In the genomic region with DNA sequence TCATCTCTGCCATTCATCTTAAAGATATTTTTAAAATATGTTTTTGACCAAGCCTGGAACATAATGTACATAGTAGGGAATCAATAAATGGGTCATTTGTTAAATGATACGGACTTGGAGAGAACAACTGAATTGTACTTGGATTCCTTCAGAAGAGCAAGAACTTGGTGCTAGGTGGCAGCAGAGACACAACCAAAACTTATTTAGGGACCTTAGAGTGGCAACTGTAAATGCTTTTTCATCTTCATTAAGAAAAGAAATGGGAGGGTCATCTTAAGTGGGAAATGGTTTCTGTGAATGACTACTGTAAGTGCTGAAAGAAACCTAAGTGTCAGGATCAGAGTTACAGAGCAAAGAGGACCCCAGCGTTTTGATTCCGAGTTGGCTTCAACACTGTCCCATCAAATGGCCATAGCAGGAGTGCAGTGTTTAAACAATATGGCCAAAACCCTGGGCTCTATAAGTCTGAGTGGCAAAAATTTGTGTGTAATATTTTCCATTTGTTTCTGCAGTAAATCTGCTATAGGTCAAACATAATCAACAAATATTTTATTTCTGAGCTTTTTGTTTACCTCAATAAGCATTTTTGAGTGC, we compare ENCODE assay signal across 8 cellular contexts.
DNase-seq lines count a peak whose midpoint lies in the region; ATAC-seq and TF ChIP-seq lines count a peak whose summit lies in the region.

No MANE protein-coding gene starts in this region.

- no peak overlapping the region for H2AK5ac ChIP-seq in neuronal stem cell (ENCODE audit: low read depth, low read length)

- H3K23ac ChIP-seq in neuronal stem cell (ENCODE audit: low read depth, low read length, poor library complexity) = no peak overlapping the region

- H3K4me2 ChIP-seq in OCI-LY7 (ENCODE audit: low read length) = no peak overlapping the region
- no peak overlapping the region for H3K4me2 ChIP-seq in neuronal stem cell (ENCODE audit: insufficient read depth, low read length, poor library complexity, severe bottlenecking)

- H3K9me3 ChIP-seq in OCI-LY7 (ENCODE audit: low read length) = no peaks in the 10 kb centered on the region
- H3K9me3 ChIP-seq in neuronal stem cell (replicated peaks in 1 of 2; ENCODE audit: control insufficient read depth in 2 of 2, insufficient read depth in 1 of 2, low read depth in 1 of 2, low read length in 2 of 2) = no peaks in the 10 kb centered on the region

- no peaks in the 10 kb centered on the region for H3K79me2 ChIP-seq in OCI-LY7 (ENCODE audit: insufficient read depth, low read depth, low read length)

- H3K79me1 ChIP-seq in neuronal stem cell (ENCODE audit: low read depth, low read length) = no peaks in the 10 kb centered on the region

- H4K91ac ChIP-seq in neuronal stem cell (ENCODE audit: low read depth, low read length, poor library complexity) = no peak overlapping the region

- DNase-seq in NCI-H345 (lab: John Stamatoyannopoulos, UW) (peak; percentile 11), NCI-H345 treated with DMSO at 0.1 percent for 48 hours (lab: John Stamatoyannopoulos, UW; ENCODE audit: unreplicated experiment) (no peak), OCI-LY7 (ENCODE audit: low spot score) (no peak), fibroblast of gingiva (ENCODE audit: low read depth) (peak; percentile 66), neuronal stem cell (ENCODE audit: low spot score) (peak; percentile 14)
- no peak for DNase-seq in activated CD4-positive, CD25-positive, alpha-beta regulatory T cell treated with anti-CD3 and anti-CD28 coated beads, Interleukin-2, amount 50 U/mL, for 72 hours

- BruUV-seq in OCI-LY7 (replicated peaks; lab: Mats Ljungman, UMichigan) = no TSS peak

- H3K9me2 ChIP-seq in OCI-LY7 (ENCODE audit: insufficient read depth, low read length) = no peaks in the 10 kb centered on the region

- H3K4ac ChIP-seq in neuronal stem cell (ENCODE audit: low read length) = no peak overlapping the region

- no peak overlapping the region for H3K4me3 ChIP-seq in OCI-LY7 (ENCODE audit: low read depth, low read length, poor library complexity, severe bottlenecking)
- H3K4me3 ChIP-seq in neuronal stem cell (ENCODE audit: low read length in 2 of 2) = no peak overlapping the region

- H2BK15ac ChIP-seq in neuronal stem cell (ENCODE audit: low read length) = no peak overlapping the region

- H2AFZ ChIP-seq in OCI-LY7 (ENCODE audit: low read length) = no peak overlapping the region
- no peak overlapping the region for H2AFZ ChIP-seq in neuronal stem cell (ENCODE audit: low read length)

- CTCF ChIA-PET in OCI-LY7 (lab: Charles Lee; ENCODE audit: unreplicated experiment) = no interaction called here

- no peak overlapping the region for H3K9ac ChIP-seq in neuronal stem cell (ENCODE audit: low read depth, low read length, poor library complexity)

- no peaks in the 10 kb centered on the region for H4K20me1 ChIP-seq in OCI-LY7 (ENCODE audit: insufficient read depth, low read length)

- H2BK12ac ChIP-seq in neuronal stem cell (ENCODE audit: low read length) = no peak overlapping the region

- no CpG with 5 or more reads among the region's 3 CpGs for WGBS in neuronal stem cell (ENCODE audit: extremely low coverage in 2 of 2, insufficient read length in 2 of 2, insufficient replicate concordance in 1 of 2), 2 donors

- H2BK120ac ChIP-seq in neuronal stem cell (ENCODE audit: low read depth, low read length) = no peak overlapping the region

- H4K8ac ChIP-seq in neuronal stem cell (ENCODE audit: low read depth, low read length) = no peak overlapping the region

- peak; percentile 54 for TF ChIP-seq CTCF in OCI-LY7 (conservative IDR thresholded peaks at IDR 0.05; ENCODE audit: low read length)

- H3K18ac ChIP-seq in neuronal stem cell (ENCODE audit: low read length) = no peak overlapping the region

- H3K27me3 ChIP-seq in neuronal stem cell (ENCODE audit: control insufficient read depth in 3 of 3, insufficient read depth in 3 of 3, low read depth in 1 of 3, low read length in 3 of 3) = no peaks in the 10 kb centered on the region

- H3K14ac ChIP-seq in neuronal stem cell (ENCODE audit: low read length) = no peak overlapping the region

- H3K27ac ChIP-seq in OCI-LY7 (ENCODE audit: low read depth, low read length, poor library complexity, severe bottlenecking) (no peak overlapping the region), neuronal stem cell (replicated peaks; ENCODE audit: low read length) (no peak overlapping the region)

- H2BK5ac ChIP-seq in neuronal stem cell (ENCODE audit: low read length) = no peak overlapping the region

- intact Hi-C loops in OCI-LY7 (cut with micrococcal nuclease; ENCODE audit: unreplicated experiment) = no loop called here

- H3K4me1 ChIP-seq in OCI-LY7 (ENCODE audit: insufficient read depth, low read length, poor library complexity, severe bottlenecking) (no peaks in the 10 kb centered on the region), neuronal stem cell (ENCODE audit: control insufficient read depth in 2 of 2, insufficient read depth in 1 of 2, low read depth in 1 of 2, low read length in 2 of 2) (no peaks in the 10 kb centered on the region)

- ATAC-seq in GM21619 (IDR thresholded peaks at IDR 0.05; ENCODE audit: unreplicated experiment) (no peak), HG03442 (IDR thresholded peaks at IDR 0.05; ENCODE audit: unreplicated experiment) (no peak)

- H3K36me3 ChIP-seq in OCI-LY7 (ENCODE audit: insufficient read depth, low read length) (no peaks in the 10 kb centered on the region), neuronal stem cell (replicated peaks in 1 of 2; ENCODE audit: control insufficient read depth in 2 of 2, insufficient read depth in 2 of 2, low read length in 2 of 2) (peaks cover 5 to 47% of the 10 kb centered on the region in 2 donors)

- POLR2A ChIA-PET in OCI-LY7 (lab: Charles Lee) = interaction anchor here (0.6 to 1.3 kb wide), 3 partner anchors 10 to 634 kb away, joined by 3 read pairs; no protein-coding TSS in a partner anchor

Comparison
In these comparisons a context has a peak if more than half of its experiments do, and no peak if none do; other contexts are left out.
1. DNase-seq: peak in NCI-H345 (single experiment), fibroblast of gingiva (single experiment) and neuronal stem cell (single experiment); none in NCI-H345 treated with DMSO at 0.1 percent for 48 hours (single experiment), OCI-LY7 (single experiment) and activated CD4-positive, CD25-positive, alpha-beta regulatory T cell treated with anti-CD3 and anti-CD28 coated beads, Interleukin-2, amount 50 U/mL, for 72 hours (single experiment).